In the genomic region with DNA sequence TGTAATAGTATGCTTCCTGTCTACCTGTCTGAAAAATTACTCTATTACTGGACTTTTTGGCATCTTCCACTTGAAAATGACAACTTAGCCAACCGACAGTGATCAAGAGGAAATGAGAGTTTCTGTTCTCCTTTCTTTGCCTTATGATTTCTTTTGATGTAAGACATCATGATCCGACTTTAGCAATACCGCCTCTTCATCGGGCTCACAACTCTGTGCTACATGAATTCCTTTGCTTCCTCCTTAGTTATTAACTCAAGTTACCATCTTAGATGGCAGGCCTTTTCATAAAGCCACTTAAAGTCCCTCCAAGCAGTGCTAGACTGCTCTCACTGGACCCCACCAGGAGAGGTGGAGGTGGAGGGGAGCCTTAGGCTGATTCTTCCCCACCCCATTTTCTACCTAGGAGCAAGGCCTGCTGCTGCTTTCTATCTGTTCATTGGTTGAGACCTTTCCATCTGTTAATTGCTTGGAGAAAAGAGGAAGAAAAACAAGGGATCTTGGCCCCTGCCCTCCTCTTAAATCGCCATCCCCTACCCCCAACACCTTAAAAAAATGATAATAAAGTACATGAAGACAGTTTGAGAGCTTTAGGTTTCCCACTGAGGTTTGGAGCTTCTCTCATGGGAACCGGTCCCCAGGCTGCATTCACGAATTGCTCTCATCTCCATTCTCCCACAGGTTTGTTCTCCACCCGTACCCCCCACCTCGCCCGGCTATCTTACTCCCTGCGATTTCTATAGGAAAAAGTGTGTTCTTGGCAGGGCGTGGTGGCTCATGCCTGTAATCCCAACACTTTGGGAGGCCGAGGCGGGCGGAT, we compare ENCODE assay signal across 1 cellular context.
TF ChIP-seq lines count a peak whose summit lies in the region.

No MANE protein-coding gene starts in this region.

TF ChIP-seq in HepG2, 621 proteins besides CTCF, POLR2A, EP300 and RAD21:
- TF ChIP-seq SAFB2 (CRISPR knock-in tag; IDR thresholded peaks at IDR 0.05; ENCODE audit: borderline replicate concordance, low read depth) (no peak), FOXO1 (CRISPR knock-in tag; IDR thresholded peaks at IDR 0.05) (no peak), ZNF841 (CRISPR knock-in tag; IDR thresholded peaks at IDR 0.05; ENCODE audit: borderline replicate concordance) (no peak), ETV6 (CRISPR knock-in tag; conservative IDR thresholded peaks at IDR 0.05) (no peak), ZBTB3 (CRISPR knock-in tag; IDR thresholded peaks at IDR 0.05; ENCODE audit: borderline replicate concordance, low read depth) (no peak), ZNF629 (CRISPR knock-in tag; conservative IDR thresholded peaks at IDR 0.05) (no peak), SIN3B (IDR thresholded peaks at IDR 0.05; ENCODE audit: low read length) (no peak), ZNF605 (CRISPR knock-in tag; IDR thresholded peaks at IDR 0.05) (no peak), NR2C2 (CRISPR knock-in tag; IDR thresholded peaks at IDR 0.05; ENCODE audit: borderline replicate concordance) (no peak), ZNF337 (CRISPR knock-in tag; IDR thresholded peaks at IDR 0.05; ENCODE audit: borderline replicate concordance, low read depth) (no peak)
- TF ChIP-seq, protein P1, sequence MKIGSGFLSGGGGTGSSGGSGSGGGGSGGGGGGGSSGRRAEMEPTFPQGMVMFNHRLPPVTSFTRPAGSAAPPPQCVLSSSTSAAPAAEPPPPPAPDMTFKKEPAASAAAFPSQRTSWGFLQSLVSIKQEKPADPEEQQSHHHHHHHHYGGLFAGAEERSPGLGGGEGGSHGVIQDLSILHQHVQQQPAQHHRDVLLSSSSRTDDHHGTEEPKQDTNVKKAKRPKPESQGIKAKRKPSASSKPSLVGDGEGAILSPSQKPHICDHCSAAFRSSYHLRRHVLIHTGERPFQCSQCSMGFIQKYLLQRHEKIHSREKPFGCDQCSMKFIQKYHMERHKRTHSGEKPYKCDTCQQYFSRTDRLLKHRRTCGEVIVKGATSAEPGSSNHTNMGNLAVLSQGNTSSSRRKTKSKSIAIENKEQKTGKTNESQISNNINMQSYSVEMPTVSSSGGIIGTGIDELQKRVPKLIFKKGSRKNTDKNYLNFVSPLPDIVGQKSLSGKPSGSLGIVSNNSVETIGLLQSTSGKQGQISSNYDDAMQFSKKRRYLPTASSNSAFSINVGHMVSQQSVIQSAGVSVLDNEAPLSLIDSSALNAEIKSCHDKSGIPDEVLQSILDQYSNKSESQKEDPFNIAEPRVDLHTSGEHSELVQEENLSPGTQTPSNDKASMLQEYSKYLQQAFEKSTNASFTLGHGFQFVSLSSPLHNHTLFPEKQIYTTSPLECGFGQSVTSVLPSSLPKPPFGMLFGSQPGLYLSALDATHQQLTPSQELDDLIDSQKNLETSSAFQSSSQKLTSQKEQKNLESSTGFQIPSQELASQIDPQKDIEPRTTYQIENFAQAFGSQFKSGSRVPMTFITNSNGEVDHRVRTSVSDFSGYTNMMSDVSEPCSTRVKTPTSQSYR (CRISPR knock-in tag; IDR thresholded peaks at IDR 0.05; ENCODE audit: borderline replicate concordance), result no peak
- TF ChIP-seq, protein P2, sequence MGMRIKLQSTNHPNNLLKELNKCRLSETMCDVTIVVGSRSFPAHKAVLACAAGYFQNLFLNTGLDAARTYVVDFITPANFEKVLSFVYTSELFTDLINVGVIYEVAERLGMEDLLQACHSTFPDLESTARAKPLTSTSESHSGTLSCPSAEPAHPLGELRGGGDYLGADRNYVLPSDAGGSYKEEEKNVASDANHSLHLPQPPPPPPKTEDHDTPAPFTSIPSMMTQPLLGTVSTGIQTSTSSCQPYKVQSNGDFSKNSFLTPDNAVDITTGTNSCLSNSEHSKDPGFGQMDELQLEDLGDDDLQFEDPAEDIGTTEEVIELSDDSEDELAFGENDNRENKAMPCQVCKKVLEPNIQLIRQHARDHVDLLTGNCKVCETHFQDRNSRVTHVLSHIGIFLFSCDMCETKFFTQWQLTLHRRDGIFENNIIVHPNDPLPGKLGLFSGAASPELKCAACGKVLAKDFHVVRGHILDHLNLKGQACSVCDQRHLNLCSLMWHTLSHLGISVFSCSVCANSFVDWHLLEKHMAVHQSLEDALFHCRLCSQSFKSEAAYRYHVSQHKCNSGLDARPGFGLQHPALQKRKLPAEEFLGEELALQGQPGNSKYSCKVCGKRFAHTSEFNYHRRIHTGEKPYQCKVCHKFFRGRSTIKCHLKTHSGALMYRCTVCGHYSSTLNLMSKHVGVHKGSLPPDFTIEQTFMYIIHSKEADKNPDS (CRISPR knock-in tag; IDR thresholded peaks at IDR 0.05), result no peak
